Comparison of ENCODE assay signal across 13 cellular contexts in the genomic region with DNA sequence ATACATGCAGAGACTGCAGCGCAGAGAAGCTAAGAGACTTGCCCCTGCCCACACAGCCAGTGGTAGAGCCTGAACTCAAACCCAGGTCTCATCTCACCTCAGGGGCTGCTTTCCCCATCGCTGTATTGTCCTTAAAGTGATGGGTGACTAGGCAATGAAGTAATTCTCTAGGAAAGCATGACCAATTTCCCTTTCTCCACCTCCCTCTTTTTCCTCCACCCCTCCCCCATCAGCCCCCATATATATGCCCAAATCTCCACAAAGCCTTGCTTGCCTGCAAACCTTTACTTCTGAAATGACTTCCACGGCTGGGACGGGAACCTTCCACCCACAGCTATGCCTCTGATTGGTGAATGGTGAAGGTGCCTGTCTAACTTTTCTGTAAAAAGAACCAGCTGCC. TPM values are rescaled to one million over a fixed set of nuclear protein-coding genes. Genes with fewer than 3 reads are reported as not detected.
DNase-seq lines count a peak whose midpoint lies in the region; ATAC-seq, FAIRE-seq and TF ChIP-seq lines count a peak whose summit lies in the region.
"Had no signal": no experiment of that assay in that cellular context is flagged by ENCODE, and none has a peak within 500 bp of the region (broad histone marks: within the 10 kb centered on the region; RNA-seq: fewer than 3 reads in every experiment).

Gene IL24 (plus strand): TSS at position 269 of the 400 bp plus-strand sequence. CDS start 390 bp downstream, outside the sequence.

- H3K9me3 Mint-ChIP-seq in HFFc6, result no peaks in the 10 kb centered on the region
- H3K9me3 Mint-ChIP-seq: activated B cell treated with CpG ODN at 0.5 μM for 24 hours; effector memory CD8-positive, alpha-beta T cell had no signal

- H3K79me2 ChIP-seq in GM12878 (ENCODE audit: control insufficient read depth, insufficient read depth, low read length), result no peaks in the 10 kb centered on the region
- no peaks in the 10 kb centered on the region for H3K79me2 ChIP-seq in smooth muscle cell (ENCODE audit: low read depth)

- H3K9me3 ChIP-seq in BLaER1 (no peaks in the 10 kb centered on the region), GM12878 (replicated peaks; ENCODE audit: control insufficient read depth, insufficient read depth, low read length) (no peaks in the 10 kb centered on the region), smooth muscle cell (replicated peaks; ENCODE audit: low read depth) (no peaks in the 10 kb centered on the region)

- TF ChIP-seq CTCF in HFFc6 (IDR thresholded peaks at IDR 0.05) (no peak), GM12878 (IDR thresholded peaks at IDR 0.05 in 2 of 3, conservative IDR thresholded peaks at IDR 0.05 in 1 of 3; ENCODE audit: control insufficient read depth in 2 of 3, extremely low read depth in 1 of 3, insufficient read depth in 1 of 3, low read depth in 3 of 3, low read length in 3 of 3) (no peak), smooth muscle cell (IDR thresholded peaks at IDR 0.05; ENCODE audit: borderline replicate concordance, insufficient read depth, poor library complexity, severe bottlenecking) (no peak)

- H3K27me3 ChIP-seq in BLaER1 (no peaks in the 10 kb centered on the region), GM12878 (replicated peaks in 1 of 2; ENCODE audit: control insufficient read depth in 2 of 2, insufficient read depth in 2 of 2, low read length in 1 of 2) (no peaks in the 10 kb centered on the region), smooth muscle cell (ENCODE audit: low read depth) (no peaks in the 10 kb centered on the region)

- no peaks in the 10 kb centered on the region for H3K36me3 ChIP-seq in BLaER1
- no peaks in the 10 kb centered on the region for H3K36me3 ChIP-seq in GM12878 (ENCODE audit: control insufficient read depth in 2 of 2, insufficient read depth in 2 of 2, low read length in 1 of 2)
- no peaks in the 10 kb centered on the region for H3K36me3 ChIP-seq in smooth muscle cell (ENCODE audit: low read depth)

- TF ChIP-seq EP300 in GM12878 (IDR thresholded peaks at IDR 0.05; ENCODE audit: borderline replicate concordance in 1 of 2, control insufficient read depth in 1 of 2, low read depth in 2 of 2, low read length in 2 of 2), result no peak

- H2AFZ ChIP-seq in GM12878 (ENCODE audit: control insufficient read depth, low read depth, low read length), result no peak within 1 kb of the TSS
- no peak within 1 kb of the TSS for H2AFZ ChIP-seq in smooth muscle cell (ENCODE audit: low read depth)

- POLR2A ChIA-PET in GM12878 (lab: Charles Lee), result no interaction called here

- H3K36me3 Mint-ChIP-seq in HFFc6 (ENCODE audit: low read depth), result no peaks in the 10 kb centered on the region

- H4K20me1 ChIP-seq in BLaER1, result no peaks in the 10 kb centered on the region
- no peaks in the 10 kb centered on the region for H4K20me1 ChIP-seq in GM12878 (ENCODE audit: control insufficient read depth, insufficient read depth)
- no peaks in the 10 kb centered on the region for H4K20me1 ChIP-seq in smooth muscle cell (ENCODE audit: low read depth)

- no peaks in the 10 kb centered on the region for H3K27me3 Mint-ChIP-seq in HFFc6 (ENCODE audit: insufficient read depth)
- H3K27me3 Mint-ChIP-seq: activated B cell treated with CpG ODN at 0.5 μM for 24 hours had no signal

- no peak for TF ChIP-seq RAD21 in GM12878 (IDR thresholded peaks at IDR 0.05; ENCODE audit: insufficient read depth, low read depth, low read length)

- TF ChIP-seq POLR2A in GM12878 (IDR thresholded peaks at IDR 0.05; ENCODE audit: low read depth, low read length), result no peak

- 11% methylated on average over 4 of the region's 4 CpGs for WGBS in GM12878 (ENCODE audit: insufficient coverage, insufficient replicate concordance, low lambda C conversion rate, missing lambda C conversion rate)
- WGBS in smooth muscle cell (ENCODE audit: low lambda C conversion rate), result 68% methylated on average over 4 of the region's 4 CpGs

- H3F3A ChIP-seq in smooth muscle cell (ENCODE audit: low read depth), result no peaks in the 10 kb centered on the region

- H3K27ac ChIP-seq in BLaER1, result no peak within 1 kb of the TSS
- no peak within 1 kb of the TSS for H3K27ac ChIP-seq in GM12878 (ENCODE audit: control insufficient read depth, insufficient read depth)
- H3K27ac ChIP-seq in smooth muscle cell (ENCODE audit: low read depth), result peak within 1 kb of the TSS; percentile 88

- RAD21 ChIA-PET in GM12878 (lab: Charles Lee; ENCODE audit: unreplicated experiment), result interaction anchor here (0.7 to 1.0 kb wide), 2 partner anchors 88 to 173 kb away, joined by 3 read pairs; no protein-coding TSS in a partner anchor

- peaks cover 73% of the 10 kb centered on the region for H3K4me1 Mint-ChIP-seq in HFFc6 (ENCODE audit: low read depth)

- SMC1A ChIA-PET in GM12878 (lab: Charles Lee; ENCODE audit: uncharacterized antibody, unreplicated experiment), result interaction anchor here (0.6 to 1.5 kb wide), 4 partner anchors 9 to 334 kb away, joined by 3 to 4 read pairs (median 3); no protein-coding TSS in a partner anchor

- H3K4me2 ChIP-seq in BLaER1 (peak within 1 kb of the TSS; percentile 9; the same call in 1 of the 2 replicates), GM12878 (ENCODE audit: control insufficient read depth, insufficient read depth) (no peak within 1 kb of the TSS), smooth muscle cell (peak within 1 kb of the TSS; percentile 70)

- H3K4me1 ChIP-seq in BLaER1 (peaks cover 8% of the 10 kb centered on the region), GM12878 (ENCODE audit: control insufficient read depth, insufficient read depth, low read length) (no peaks in the 10 kb centered on the region), smooth muscle cell (ENCODE audit: low read depth) (peaks cover 12% of the 10 kb centered on the region)

- BruUV-seq in GM12878 (replicated peaks; lab: Mats Ljungman, UMichigan), result no TSS peak

- H3K4me3 Mint-ChIP-seq in HFFc6, result peak within 1 kb of the TSS; percentile 60
- H3K4me3 Mint-ChIP-seq: activated B cell treated with CpG ODN at 0.5 μM for 24 hours; effector memory CD8-positive, alpha-beta T cell had no signal

- CTCF ChIA-PET in GM12878 (lab: Yijun Ruan, JAX), result interaction anchor here (0.8 to 2.3 kb wide), 4 partner anchors 9 to 163 kb away, joined by 3 to 6 read pairs (median 4); no protein-coding TSS in a partner anchor

- FAIRE-seq in GM12878 (lab: Jason Lieb, UNC), result no peak

- 0 out of 3 replicates have a peak, but pooled peaks have one; percentile 18 for ATAC-seq in GM12878
- ATAC-seq: effector memory CD8-positive, alpha-beta T cell had no signal

- in situ Hi-C loops in GM12878 (cut with MboI), result no loop called here

- no peak for DNase-seq in HFFc6
- DNase-seq in GM12878 (ENCODE audit: low read depth, low spot score), result no peak
- no peak for DNase-seq in smooth muscle cell (lab: John Stamatoyannopoulos, UW; ENCODE audit: unreplicated experiment)
- DNase-seq in NCI-H1105 (lab: John Stamatoyannopoulos, UW), result no peak
- DNase-seq in NCI-H2171 treated with DMSO at 0.1 percent for 48 hours (lab: John Stamatoyannopoulos, UW), result no peak
- DNase-seq in AML-193 (lab: John Stamatoyannopoulos, UW), result no peak
- DNase-seq in NCI-H82 treated with DMSO at 0.1 percent for 48 hours (lab: John Stamatoyannopoulos, UW; ENCODE audit: unreplicated experiment), result no peak
- DNase-seq: activated B cell treated with CpG ODN at 0.5 μM for 24 hours; COR-L47; effector memory CD8-positive, alpha-beta T cell; glutamatergic neuron; NCI-H69 had no signal

- no peak within 1 kb of the TSS for H3K9ac ChIP-seq in BLaER1
- H3K9ac ChIP-seq in GM12878 (ENCODE audit: control insufficient read depth, insufficient read depth, low read length), result no peak within 1 kb of the TSS
- H3K9ac ChIP-seq in smooth muscle cell (ENCODE audit: low read depth), result peak within 1 kb of the TSS; percentile 57

- intact Hi-C loops in GM12878 (cut with micrococcal nuclease; ENCODE audit: unreplicated experiment), result no loop called here

- H3K4me3 ChIP-seq in BLaER1 (no peak within 1 kb of the TSS), GM12878 (no peak within 1 kb of the TSS), smooth muscle cell (no peak within 1 kb of the TSS)

- peak within 1 kb of the TSS; percentile 81 for H3K27ac Mint-ChIP-seq in HFFc6
- H3K27ac Mint-ChIP-seq: activated B cell treated with CpG ODN at 0.5 μM for 24 hours had no signal

TF ChIP-seq in GM12878, 131 proteins besides CTCF, POLR2A, EP300 and RAD21 (continues in another document):
- TF ChIP-seq BCL11A (IDR thresholded peaks at IDR 0.05; ENCODE audit: low read depth, low read length) (no peak), CBX3 (IDR thresholded peaks at IDR 0.05; ENCODE audit: borderline replicate concordance, low read depth) (no peak)

RNA-seq across cellular contexts. Expression of gene IL24, which starts in this region (rescaled TPM):
- total RNA-seq in HFFc6 (2021; fragmentation: NEBNext Ultra II Directional; extraction: Animal tissue kit (Norgen Biotek cat#: 25700)), result under 1 TPM in 1 of 6 experiments, not detected in 5; 0.24 TPM
- total RNA-seq in GM12878 (2013; cell fraction: nucleolus; rRNA removed), result 0.29 TPM in 1 of 2 replicates, not detected in the other
- total RNA-seq in GM12878 (2014; rRNA removed) (0.11 TPM in 2 replicates), GM12878 (2014; rRNA removed; fragmentation: Illumina TruSeq; extraction: Trizol) (0.22 TPM in 1 of 2 replicates, not detected in the other), GM12878 (2021) (0.16 TPM in 1 of 2 replicates, not detected in the other), smooth muscle cell (1.5 and 1.8 TPM in 2 replicates)
- 14.3 TPM for polyA plus RNA-seq in GM12878 (2011; ENCODE audit: low read depth)
- polyA plus RNA-seq in GM12878 (2011; rRNA removed) (0.05 and 0.19 TPM in 2 replicates), GM12878 (2014; fragmentation: Illumina TruSeq; extraction: Trizol) (0.21 and 0.41 TPM in 2 replicates), GM12878 (2014; fragmentation: Nextera tagmentation; extraction: Ambion mirVana) (10 to 100 TPM; 19.0 to 19.8 TPM), GM12878 (2014; rRNA removed) (0.13 and 0.35 TPM in 2 replicates), GM12878 (2016; fragmentation: Nextera tagmentation; extraction: Ambion mirVana) (1 to 10 TPM; 5.1 to 6.4 TPM), smooth muscle cell (1.9 and 3.1 TPM in 2 replicates)
- polyA plus RNA-seq in GM12878 (2011; cell fraction: cytosol; rRNA removed), result 0.03 TPM in 1 of 2 replicates, not detected in the other
- not detected in 2 replicates for polyA plus RNA-seq in GM12878 (2011; cell fraction: nucleus; rRNA removed)
- 28.2 and 39.9 TPM in 2 replicates for polyA plus RNA-seq in GM12878 (2012)
- not detected in 2 replicates for polyA minus RNA-seq in GM12878 (2011; rRNA and poly(A)+ RNA removed)
- polyA minus RNA-seq in GM12878 (2011; cell fraction: cytosol; rRNA and poly(A)+ RNA removed), result not detected in 2 replicates
- not detected in 2 replicates for polyA minus RNA-seq in GM12878 (2011; cell fraction: nucleus; rRNA and poly(A)+ RNA removed)
- total RNA-seq: activated B cell treated with CpG ODN at 0.5 μM for 24 hours had no signal
